Comparison of ENCODE assay signal across 9 cellular contexts in the genomic region with DNA sequence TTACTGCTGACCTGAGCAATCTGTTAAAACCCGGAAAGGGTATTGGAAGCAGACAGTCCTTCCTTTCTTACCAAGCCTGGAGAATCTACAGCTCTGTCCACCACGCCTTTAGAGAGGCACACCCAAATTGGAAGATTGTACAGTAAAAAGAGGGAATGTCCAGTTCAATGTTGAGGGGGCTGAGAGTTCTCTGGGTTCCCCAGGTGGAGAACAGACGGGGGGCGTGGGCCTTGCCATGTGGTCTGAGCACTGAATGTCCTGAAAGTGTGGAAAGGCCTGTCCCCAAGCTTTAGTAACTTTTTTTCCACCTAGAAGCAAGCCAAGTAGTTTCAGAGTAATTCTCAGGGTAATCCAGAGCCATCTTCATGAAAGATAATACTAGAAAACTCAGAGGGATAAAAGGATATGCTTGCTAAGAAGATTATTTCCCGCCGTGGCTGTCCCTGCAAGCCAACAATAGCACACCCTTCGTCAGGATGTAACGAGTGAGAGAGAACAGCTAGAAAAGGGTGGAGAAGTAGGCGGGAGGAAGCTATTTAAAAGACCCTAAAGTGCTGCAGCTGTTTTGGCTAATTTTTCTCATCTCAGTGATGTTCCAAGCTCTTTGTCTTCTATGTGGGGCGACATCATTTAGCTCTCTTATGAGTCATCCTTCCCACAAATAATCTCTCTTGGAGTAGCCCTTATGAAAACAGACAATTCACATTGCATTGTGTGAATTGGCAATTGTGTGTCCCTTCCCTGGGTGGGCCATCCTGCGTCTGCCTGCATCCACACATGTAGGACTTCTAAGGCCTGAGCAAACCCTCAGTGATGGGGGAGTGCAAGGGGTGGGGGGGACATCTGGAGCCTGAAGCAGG.
A peak's percentile ranks its signal among the peaks of the same experiment; 100 is the strongest.
DNase-seq lines count a peak whose midpoint lies in the region; ATAC-seq, FAIRE-seq and TF ChIP-seq lines count a peak whose summit lies in the region.
"Had no signal": no experiment of that assay in that cellular context is flagged by ENCODE, and none has a peak within 500 bp of the region (broad histone marks: within the 10 kb centered on the region; RNA-seq: fewer than 3 reads in every experiment).

No MANE protein-coding gene starts in this region.

- no peak for TF ChIP-seq POLR2A in A549 (IDR thresholded peaks at IDR 0.05; ENCODE audit: low read length)

- intact Hi-C loops in OCI-LY7 (cut with micrococcal nuclease; ENCODE audit: unreplicated experiment): no loop called here

- no TSS peak for BruUV-seq in OCI-LY7 (replicated peaks; lab: Mats Ljungman, UMichigan)

- H3K4me2 ChIP-seq in A549 (no peak overlapping the region), OCI-LY7 (ENCODE audit: low read length) (no peak overlapping the region)

- H3K4me1 ChIP-seq in A549: peaks cover 5% of the 10 kb centered on the region; the same call in 2 of the 3 replicates
- H3K4me1 ChIP-seq in mesodermal cell (ENCODE audit: control insufficient read depth, insufficient read depth, low read length, poor library complexity, severe bottlenecking): peaks cover 18% of the 10 kb centered on the region
- H3K4me1 ChIP-seq in OCI-LY7 (ENCODE audit: insufficient read depth, low read length, poor library complexity, severe bottlenecking): no peaks in the 10 kb centered on the region

- TF ChIP-seq CTCF in A549 (IDR thresholded peaks at IDR 0.05) (no peak), cardiac fibroblast (IDR thresholded peaks at IDR 0.05; ENCODE audit: low read depth, low read length) (no peak), OCI-LY7 (conservative IDR thresholded peaks at IDR 0.05; ENCODE audit: low read length) (no peak)

- POLR2A ChIA-PET in A549 (lab: Yijun Ruan, JAX): interaction anchor here (0.5 kb wide), 1 partner anchor 60 kb away, joined by 4 read pairs; no protein-coding TSS in a partner anchor
- POLR2A ChIA-PET in OCI-LY7 (lab: Charles Lee): interaction anchor here (0.6 kb wide), 1 partner anchor 12 kb away, joined by 3 read pairs; no protein-coding TSS in a partner anchor

- no peak for FAIRE-seq in A549 (lab: Jason Lieb, UNC)

- no peaks in the 10 kb centered on the region for H3K36me3 ChIP-seq in mesodermal cell (ENCODE audit: control insufficient read depth, insufficient read depth, low read length)
- H3K36me3 ChIP-seq in OCI-LY7 (ENCODE audit: insufficient read depth, low read length): no peaks in the 10 kb centered on the region

- 92% methylated on average over 11 of the region's 11 CpGs for WGBS in A549 (ENCODE audit: missing lambda C conversion rate)
- 76 to 85% methylated on average over 7 to 8 of the region's 11 CpGs for WGBS in mesodermal cell (ENCODE audit: insufficient coverage in 2 of 2), 2 experiments

- H3K27ac ChIP-seq in A549 (no peak overlapping the region; a peak in 1 of 6 replicates), mesodermal cell (ENCODE audit: low read depth, low read length, severe bottlenecking) (peak overlapping the region; percentile 88), OCI-LY7 (ENCODE audit: low read depth, low read length, poor library complexity, severe bottlenecking) (no peak overlapping the region)
- H3K27ac ChIP-seq: RWPE1 had no signal

- CTCF ChIA-PET in A549 (lab: Yijun Ruan, JAX) (interaction anchor here (0.7 to 1.0 kb wide), 2 partner anchors 10 to 16 kb away, joined by 3 read pairs; no protein-coding TSS in a partner anchor), OCI-LY7 (lab: Charles Lee; ENCODE audit: unreplicated experiment) (no interaction called here)

- peak in 1 of 2 experiments; percentile 30; a peak in 2 of 6 replicates for ATAC-seq in A549
- no peak for ATAC-seq in HG03159 (IDR thresholded peaks at IDR 0.05; ENCODE audit: unreplicated experiment)
- ATAC-seq in HG02884 (IDR thresholded peaks at IDR 0.05; ENCODE audit: unreplicated experiment): no peak

- no peaks in the 10 kb centered on the region for H3K79me2 ChIP-seq in OCI-LY7 (ENCODE audit: insufficient read depth, low read depth, low read length)

- H3K9me2 ChIP-seq in OCI-LY7 (ENCODE audit: insufficient read depth, low read length): peaks cover 3% of the 10 kb centered on the region; the same call in 1 of the 2 replicates

- no peak overlapping the region for H2AFZ ChIP-seq in OCI-LY7 (ENCODE audit: low read length)

- DNase-seq in A549 (ENCODE audit: low read depth in 1 of 2, low spot score in 1 of 2): no peak
- peak; percentile 17 for DNase-seq in NCI-H146 treated with DMSO at 0.1 percent for 48 hours (lab: John Stamatoyannopoulos, UW; ENCODE audit: unreplicated experiment)
- DNase-seq in cardiac fibroblast (ENCODE audit: low read depth in 2 of 2): peak; percentile 74 to 83
- no peak for DNase-seq in OCI-LY7 (ENCODE audit: low spot score)
- no peak for DNase-seq in mucosa of gallbladder (ENCODE audit: low spot score)

- H3K4me3 ChIP-seq in A549 (no peak overlapping the region), cardiac fibroblast (replicated peaks in 1 of 2; ENCODE audit: low read depth in 2 of 2, low read length in 2 of 2) (no peak overlapping the region), mesodermal cell (ENCODE audit: extremely low read depth, insufficient read depth, low read length, poor library complexity, severe bottlenecking) (no peak overlapping the region), OCI-LY7 (ENCODE audit: low read depth, low read length, poor library complexity, severe bottlenecking) (no peak overlapping the region)

- TF ChIP-seq EP300 in A549 (IDR thresholded peaks at IDR 0.05): no peak

- TF ChIP-seq RAD21 in A549 (conservative IDR thresholded peaks at IDR 0.05 in 1 of 2, IDR thresholded peaks at IDR 0.05 in 1 of 2): no peak

- H3K9me3 ChIP-seq in A549 (no peaks in the 10 kb centered on the region), mesodermal cell (ENCODE audit: control insufficient read depth, low read length) (no peaks in the 10 kb centered on the region), OCI-LY7 (ENCODE audit: low read length) (no peaks in the 10 kb centered on the region)

- H4K20me1 ChIP-seq in OCI-LY7 (ENCODE audit: insufficient read depth, low read length): no peaks in the 10 kb centered on the region

TF ChIP-seq in A549, 52 proteins besides CTCF, POLR2A, EP300 and RAD21:
- TF ChIP-seq KDM5A (IDR thresholded peaks at IDR 0.05): no peak
- TF ChIP-seq FOSL2 (IDR thresholded peaks at IDR 0.05): no peak
- peak; percentile 27; the same call in 1 of the 2 replicates for TF ChIP-seq FOSL2 (CRISPR knock-in tag; IDR thresholded peaks at IDR 0.05)

Comparison
In these comparisons a context has a peak if more than half of its experiments do, and no peak if none do; other contexts are left out.
1. DNase-seq: peak in NCI-H146 treated with DMSO at 0.1 percent for 48 hours (single experiment) and cardiac fibroblast (2 of 2); none in A549 (0 of 2), OCI-LY7 (single experiment) and mucosa of gallbladder (single experiment).